In the genomic region with DNA sequence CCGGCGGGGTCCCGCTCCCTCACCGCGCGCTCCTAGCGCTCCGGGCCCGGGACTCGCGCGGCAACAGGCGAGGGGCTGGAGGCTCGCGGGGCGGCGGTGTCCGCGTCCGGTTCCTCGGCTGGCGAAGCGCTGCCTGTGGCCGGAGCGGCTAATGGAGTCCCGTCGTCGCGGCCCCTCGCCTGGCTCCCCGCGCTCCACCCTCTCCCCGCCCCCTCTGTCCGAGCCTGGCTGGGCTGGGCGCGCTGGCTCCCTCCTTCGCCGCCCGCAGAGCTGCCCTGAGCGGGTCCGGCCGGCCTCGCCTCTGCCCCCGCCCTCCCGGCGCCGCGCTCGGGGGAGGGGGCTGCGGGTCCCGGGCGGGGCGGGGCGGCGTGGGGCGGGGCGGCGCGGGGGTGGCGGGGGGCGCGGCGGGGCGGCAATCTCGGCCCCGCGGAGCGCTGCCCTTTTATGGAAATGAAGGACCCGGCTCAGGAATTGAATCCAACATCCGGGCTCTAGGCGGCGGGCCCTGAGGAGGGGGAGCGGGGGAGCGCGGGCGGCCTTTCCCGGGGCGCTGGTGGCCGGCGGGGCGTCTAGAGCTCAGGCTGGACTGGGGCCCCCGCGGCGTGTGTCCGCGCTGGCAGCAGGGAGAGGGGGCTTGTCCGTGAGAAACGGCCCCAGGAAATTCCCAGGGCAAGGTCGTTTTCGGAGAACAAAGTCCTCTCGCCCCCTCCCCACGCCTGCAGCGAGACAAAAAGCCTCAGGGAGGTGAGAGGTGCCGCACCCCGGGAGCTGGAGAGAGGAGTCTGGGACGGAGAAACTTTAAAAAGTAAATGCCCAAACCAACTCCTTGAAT, we compare ENCODE assay signal across 7 cellular contexts. TPM values are rescaled to one million over a fixed set of nuclear protein-coding genes. Genes with fewer than 3 reads are reported as not detected.
DNase-seq lines count a peak whose midpoint lies in the region; ATAC-seq, FAIRE-seq and TF ChIP-seq lines count a peak whose summit lies in the region.

A gene with protein sequence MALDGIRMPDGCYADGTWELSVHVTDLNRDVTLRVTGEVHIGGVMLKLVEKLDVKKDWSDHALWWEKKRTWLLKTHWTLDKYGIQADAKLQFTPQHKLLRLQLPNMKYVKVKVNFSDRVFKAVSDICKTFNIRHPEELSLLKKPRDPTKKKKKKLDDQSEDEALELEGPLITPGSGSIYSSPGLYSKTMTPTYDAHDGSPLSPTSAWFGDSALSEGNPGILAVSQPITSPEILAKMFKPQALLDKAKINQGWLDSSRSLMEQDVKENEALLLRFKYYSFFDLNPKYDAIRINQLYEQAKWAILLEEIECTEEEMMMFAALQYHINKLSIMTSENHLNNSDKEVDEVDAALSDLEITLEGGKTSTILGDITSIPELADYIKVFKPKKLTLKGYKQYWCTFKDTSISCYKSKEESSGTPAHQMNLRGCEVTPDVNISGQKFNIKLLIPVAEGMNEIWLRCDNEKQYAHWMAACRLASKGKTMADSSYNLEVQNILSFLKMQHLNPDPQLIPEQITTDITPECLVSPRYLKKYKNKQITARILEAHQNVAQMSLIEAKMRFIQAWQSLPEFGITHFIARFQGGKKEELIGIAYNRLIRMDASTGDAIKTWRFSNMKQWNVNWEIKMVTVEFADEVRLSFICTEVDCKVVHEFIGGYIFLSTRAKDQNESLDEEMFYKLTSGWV (minus strand): TSS at position 153 of the 832 bp plus-strand sequence. CDS start 482 bp downstream, outside the sequence.

- ATAC-seq in HG02970 (IDR thresholded peaks at IDR 0.05; ENCODE audit: low FRiP score, unreplicated experiment), result peak; percentile 50
- ATAC-seq in activated naive CD4-positive, alpha-beta T cell treated with anti-CD3 and anti-CD28 coated beads, Interleukin-2, amount 50 U/mL, for 72 hours, result peak; percentile 64 to 78
- ATAC-seq in natural killer cell treated with Interleukin-12 subunit alpha and Interleukin-12 subunit beta and Interleukin-15 and Interleukin-18, amount 100 ng/mL, for 72 hours, result peak; percentile 81 to 90
- no peak for ATAC-seq in HG03097 (IDR thresholded peaks at IDR 0.05; ENCODE audit: low FRiP score, unreplicated experiment)

- peak within 1 kb of the TSS; percentile 85 for H3K4me3 Mint-ChIP-seq in natural killer cell treated with Interleukin-12 subunit alpha and Interleukin-12 subunit beta and Interleukin-15 and Interleukin-18, amount 100 ng/mL, for 72 hours

- CTCF ChIA-PET in GM10248 (lab: Yijun Ruan, JAX), result interaction anchor here (0.8 to 2.8 kb wide), 3 partner anchors 9 to 122 kb away, joined by 3 to 22 read pairs (median 6); no protein-coding TSS in a partner anchor

- no peak for TF ChIP-seq CTCF in GM10248 (IDR thresholded peaks at IDR 0.05; ENCODE audit: control extremely low read depth, extremely low read depth, low read depth, missing control alignments)

- H3K27ac Mint-ChIP-seq in activated naive CD4-positive, alpha-beta T cell treated with anti-CD3 and anti-CD28 coated beads, Interleukin-2, amount 50 U/mL, for 72 hours, result peak within 1 kb of the TSS in 1 of 2 donors; percentile 62
- peak within 1 kb of the TSS in 1 of 2 donors; percentile 67 for H3K27ac Mint-ChIP-seq in natural killer cell treated with Interleukin-12 subunit alpha and Interleukin-12 subunit beta and Interleukin-15 and Interleukin-18, amount 100 ng/mL, for 72 hours

- no peaks in the 10 kb centered on the region for H3K9me3 Mint-ChIP-seq in activated naive CD4-positive, alpha-beta T cell treated with anti-CD3 and anti-CD28 coated beads, Interleukin-2, amount 50 U/mL, for 72 hours
- H3K9me3 Mint-ChIP-seq in natural killer cell treated with Interleukin-12 subunit alpha and Interleukin-12 subunit beta and Interleukin-15 and Interleukin-18, amount 100 ng/mL, for 72 hours, result no peaks in the 10 kb centered on the region

- peaks cover 8 to 13% of the 10 kb centered on the region in 2 donors for H3K36me3 Mint-ChIP-seq in activated naive CD4-positive, alpha-beta T cell treated with anti-CD3 and anti-CD28 coated beads, Interleukin-2, amount 50 U/mL, for 72 hours
- no peaks in the 10 kb centered on the region for H3K36me3 Mint-ChIP-seq in natural killer cell treated with Interleukin-12 subunit alpha and Interleukin-12 subunit beta and Interleukin-15 and Interleukin-18, amount 100 ng/mL, for 72 hours

- DNase-seq in GM10248 (ENCODE audit: extremely low spot score) (peak; percentile 72), NCI-H526 treated with DMSO at 0.1 percent for 48 hours (lab: John Stamatoyannopoulos, UW) (peak; percentile 59), frontal cortex (ENCODE audit: low spot score in 2 of 2) (peak; percentile 92 to 94)
- no peak for DNase-seq in activated naive CD4-positive, alpha-beta T cell treated with anti-CD3 and anti-CD28 coated beads, Interleukin-2, amount 50 U/mL, for 72 hours (ENCODE audit: low spot score in 2 of 2)
- peak; percentile 65 for DNase-seq in natural killer cell treated with Interleukin-12 subunit alpha and Interleukin-12 subunit beta and Interleukin-15 and Interleukin-18, amount 100 ng/mL, for 72 hours (ENCODE audit: low spot score)

- POLR2A ChIA-PET in GM10248 (lab: Yijun Ruan, JAX), result no interaction called here

- peaks cover 17 to 23% of the 10 kb centered on the region in 2 donors for H3K4me1 Mint-ChIP-seq in natural killer cell treated with Interleukin-12 subunit alpha and Interleukin-12 subunit beta and Interleukin-15 and Interleukin-18, amount 100 ng/mL, for 72 hours (ENCODE audit: low read depth in 2 of 2)

- H3K27me3 Mint-ChIP-seq in natural killer cell treated with Interleukin-12 subunit alpha and Interleukin-12 subunit beta and Interleukin-15 and Interleukin-18, amount 100 ng/mL, for 72 hours, result peaks cover 30 to 49% of the 10 kb centered on the region in 2 donors

- FAIRE-seq in frontal cortex (lab: Jason Lieb, UNC), result no peak

RNA-seq across cellular contexts. Expression of the gene that starts here (rescaled TPM):
- total RNA-seq in activated naive CD4-positive, alpha-beta T cell treated with anti-CD3 and anti-CD28 coated beads, Interleukin-2, amount 50 U/mL, for 72 hours, result 1 to 10 TPM; 1.0 to 1.8 TPM
- 75.8 TPM for total RNA-seq in frontal cortex
- under 1 TPM; 0.62 to 0.78 TPM for total RNA-seq in natural killer cell treated with Interleukin-12 subunit alpha and Interleukin-12 subunit beta and Interleukin-15 and Interleukin-18, amount 100 ng/mL, for 72 hours

Comparison
In these comparisons a context has a peak if more than half of its experiments do, and no peak if none do; other contexts are left out.
1. RNA of the gene that starts here (total RNA-seq): 75.8 TPM in frontal cortex (single experiment); 1.0 to 1.8 TPM in activated naive CD4-positive, alpha-beta T cell treated with anti-CD3 and anti-CD28 coated beads, Interleukin-2, amount 50 U/mL, for 72 hours and 0.62 to 0.78 TPM in natural killer cell treated with Interleukin-12 subunit alpha and Interleukin-12 subunit beta and Interleukin-15 and Interleukin-18, amount 100 ng/mL, for 72 hours; every median in the first group is over 10 times any median in the second.
2. Peak in DNase-seq and ATAC-seq in natural killer cell treated with Interleukin-12 subunit alpha and Interleukin-12 subunit beta and Interleukin-15 and Interleukin-18, amount 100 ng/mL, for 72 hours; RNA of the gene not detected or under 1 TPM.
3. DNase-seq: peak in GM10248 (single experiment), NCI-H526 treated with DMSO at 0.1 percent for 48 hours (single experiment) and frontal cortex (2 of 2); none in activated naive CD4-positive, alpha-beta T cell treated with anti-CD3 and anti-CD28 coated beads, Interleukin-2, amount 50 U/mL, for 72 hours (0 of 2).